ENCODE assay signal across 21 cellular contexts in genomic region chr5:39186289-39186688, GRCh38. TPM values are rescaled to one million over a fixed set of nuclear protein-coding genes. Genes with fewer than 3 reads are reported as not detected.
A peak's percentile ranks its signal among the peaks of the same experiment; 100 is the strongest.
DNase-seq lines count a peak whose midpoint lies in the region; ATAC-seq and TF ChIP-seq lines count a peak whose summit lies in the region.
"Had no signal": no experiment of that assay in that cellular context is flagged by ENCODE, and none has a peak within 500 bp of the region (broad histone marks: within the 10 kb centered on the region; RNA-seq: fewer than 3 reads in every experiment).

No MANE protein-coding gene starts in this region.

- peak overlapping the region; percentile 96 for H3K27ac Mint-ChIP-seq in CD4-positive, alpha-beta T cell
- peak overlapping the region; percentile 87 to 98 (median 94) for H3K27ac Mint-ChIP-seq in CD8-positive, alpha-beta memory T cell
- peak overlapping the region; percentile 89 for H3K27ac Mint-ChIP-seq in activated CD8-positive, alpha-beta T cell treated with anti-CD3 and anti-CD28 coated beads, Interleukin-2, amount 10 ng/mL, durations not matched to agents 7 days and 5 days
- H3K27ac Mint-ChIP-seq in effector memory CD8-positive, alpha-beta T cell: peak overlapping the region; percentile 95 to 98
- H3K27ac Mint-ChIP-seq: H9 had no signal

- 100% methylated on average over 2 of the region's 2 CpGs for WGBS in mammary epithelial cell (ENCODE audit: low coverage, missing lambda C conversion rate)

- H3K9ac ChIP-seq in mammary epithelial cell (ENCODE audit: insufficient read depth, low read length): no peak overlapping the region

- intact Hi-C loops in CD4-positive, alpha-beta T cell (cut with DNase I, micrococcal nuclease): loop anchor here in 1 of 2 experiments (2.0 kb wide), 1 partner anchor 17 kb away; no protein-coding TSS in a partner anchor
- intact Hi-C loops in mammary epithelial cell (cut with micrococcal nuclease): no loop called here

- dilution Hi-C loops in mammary epithelial cell (cut with HindIII; ENCODE audit: low sequenced_read_pairs): no loop called here

- POLR2A ChIA-PET in CD4-positive, alpha-beta T cell (lab: Charles Lee): interaction anchor here (0.7 to 13.9 kb wide), 17 partner anchors 9 to 193 kb away, joined by 3 to 408 read pairs (median 8); partner anchors contain the start of gene FYB1
- POLR2A ChIA-PET in CD8-positive, alpha-beta memory T cell (lab: Charles Lee): interaction anchor here (0.8 to 10.3 kb wide), 10 partner anchors 7 to 31 kb away, joined by 3 to 135 read pairs (median 5); no protein-coding TSS in a partner anchor
- POLR2A ChIA-PET in activated CD8-positive, alpha-beta T cell treated with anti-CD3 and anti-CD28 coated beads, Interleukin-2, amount 10 ng/mL, durations not matched to agents 7 days and 5 days (lab: Charles Lee): interaction anchor here (0.5 to 10.4 kb wide), 4 partner anchors 9 to 39 kb away, joined by 3 to 101 read pairs (median 44); no protein-coding TSS in a partner anchor

- no peaks in the 10 kb centered on the region for H3K9me3 Mint-ChIP-seq in CD4-positive, alpha-beta T cell
- H3K9me3 Mint-ChIP-seq in CD8-positive, alpha-beta memory T cell: no peaks in the 10 kb centered on the region
- no peaks in the 10 kb centered on the region for H3K9me3 Mint-ChIP-seq in activated CD8-positive, alpha-beta T cell treated with anti-CD3 and anti-CD28 coated beads, Interleukin-2, amount 10 ng/mL, durations not matched to agents 7 days and 5 days (ENCODE audit: insufficient read depth)
- no peaks in the 10 kb centered on the region for H3K9me3 Mint-ChIP-seq in effector memory CD8-positive, alpha-beta T cell
- H3K9me3 Mint-ChIP-seq: H9 had no signal

- H3K4me2 ChIP-seq in mammary epithelial cell (ENCODE audit: insufficient read depth, low read depth, low read length): no peak overlapping the region

- no peaks in the 10 kb centered on the region for H4K20me1 ChIP-seq in mammary epithelial cell (ENCODE audit: insufficient read depth, low read length)

- no peak overlapping the region for H2AFZ ChIP-seq in mammary epithelial cell (ENCODE audit: low read depth, low read length)

- peak; percentile 35 for ATAC-seq in CD4-positive, alpha-beta T cell (ENCODE audit: poor library complexity)
- ATAC-seq in activated CD8-positive, alpha-beta T cell treated with anti-CD3 and anti-CD28 coated beads, Interleukin-2, amount 10 ng/mL, durations not matched to agents 7 days and 5 days: peak; percentile 30
- ATAC-seq in effector memory CD8-positive, alpha-beta T cell (replicated peaks): no peak
- ATAC-seq: left ventricle myocardium superior had no signal

- no peaks in the 10 kb centered on the region for H3K79me2 ChIP-seq in mammary epithelial cell (ENCODE audit: insufficient read depth, low read length)

- H3K36me3 Mint-ChIP-seq in CD4-positive, alpha-beta T cell (ENCODE audit: low read depth): peaks cover 66% of the 10 kb centered on the region
- H3K36me3 Mint-ChIP-seq in CD8-positive, alpha-beta memory T cell: peaks cover 0 to 32% (median 16%) of the 10 kb centered on the region in 3 donors
- H3K36me3 Mint-ChIP-seq in activated CD8-positive, alpha-beta T cell treated with anti-CD3 and anti-CD28 coated beads, Interleukin-2, amount 10 ng/mL, durations not matched to agents 7 days and 5 days (ENCODE audit: low read depth): peaks cover 44% of the 10 kb centered on the region
- peaks cover 28% of the 10 kb centered on the region for H3K36me3 Mint-ChIP-seq in effector memory CD8-positive, alpha-beta T cell (ENCODE audit: insufficient read depth)

- BruUV-seq in mammary epithelial cell (replicated peaks; lab: Mats Ljungman, UMichigan): no TSS peak

- H3K9me3 ChIP-seq in CD4-positive, alpha-beta T cell (ENCODE audit: control insufficient read depth, low read length): no peaks in the 10 kb centered on the region
- no peaks in the 10 kb centered on the region for H3K9me3 ChIP-seq in CD8-positive, alpha-beta memory T cell (ENCODE audit: low read length)
- no peaks in the 10 kb centered on the region for H3K9me3 ChIP-seq in mammary epithelial cell (replicated peaks; ENCODE audit: insufficient read depth, low read length)

- CTCF ChIA-PET in CD4-positive, alpha-beta T cell (lab: Charles Lee): interaction anchor here (1.4 to 2.9 kb wide), 5 partner anchors 10 to 31 kb away, joined by 4 to 27 read pairs (median 9); no protein-coding TSS in a partner anchor
- CTCF ChIA-PET in CD8-positive, alpha-beta memory T cell (lab: Charles Lee): interaction anchor here (1.2 to 19.0 kb wide), 8 partner anchors 10 to 184 kb away, joined by 3 to 263 read pairs (median 10); no protein-coding TSS in a partner anchor
- CTCF ChIA-PET in activated CD8-positive, alpha-beta T cell treated with anti-CD3 and anti-CD28 coated beads, Interleukin-2, amount 10 ng/mL, durations not matched to agents 7 days and 5 days (lab: Charles Lee): interaction anchor here (1.6 to 12.1 kb wide), 8 partner anchors 7 to 36 kb away, joined by 5 to 178 read pairs (median 12); partner anchors contain the start of gene FYB1
- CTCF ChIA-PET in mammary epithelial cell (lab: Charles Lee; ENCODE audit: low non-redundant PET): no interaction called here

- no peak for TF ChIP-seq CTCF in CD4-positive, alpha-beta T cell (IDR thresholded peaks at IDR 0.05)
- TF ChIP-seq CTCF in mammary epithelial cell (conservative IDR thresholded peaks at IDR 0.05 in 1 of 2, IDR thresholded peaks at IDR 0.05 in 1 of 2; ENCODE audit: extremely low read depth in 1 of 2, insufficient read depth in 1 of 2, low read depth in 1 of 2, low read length in 2 of 2): no peak

- no peaks in the 10 kb centered on the region for H3K27me3 ChIP-seq in CD4-positive, alpha-beta T cell (ENCODE audit: control insufficient read depth, insufficient read depth, low read length)
- H3K27me3 ChIP-seq in CD8-positive, alpha-beta memory T cell (ENCODE audit: insufficient read depth, low read length, poor library complexity, severe bottlenecking): no peaks in the 10 kb centered on the region
- no peaks in the 10 kb centered on the region for H3K27me3 ChIP-seq in mammary epithelial cell (ENCODE audit: insufficient read depth, low read length)
- H3K27me3 ChIP-seq: cardiac muscle cell had no signal

- peak overlapping the region; percentile 51 for H3K4me3 ChIP-seq in CD8-positive, alpha-beta memory T cell (ENCODE audit: low read length)
- no peak overlapping the region for H3K4me3 ChIP-seq in mammary epithelial cell (replicated peaks in 1 of 3; ENCODE audit: insufficient read depth in 1 of 3, low read depth in 2 of 3, low read length in 3 of 3)
- H3K4me3 ChIP-seq: cardiac muscle cell had no signal

- H3K4me3 Mint-ChIP-seq in CD4-positive, alpha-beta T cell: peak overlapping the region; percentile 86
- H3K4me3 Mint-ChIP-seq in CD8-positive, alpha-beta memory T cell: peak overlapping the region; percentile 68 to 89 (median 81)
- H3K4me3 Mint-ChIP-seq in activated CD8-positive, alpha-beta T cell treated with anti-CD3 and anti-CD28 coated beads, Interleukin-2, amount 10 ng/mL, durations not matched to agents 7 days and 5 days: peak overlapping the region; percentile 71
- peak overlapping the region; percentile 83 to 84 for H3K4me3 Mint-ChIP-seq in effector memory CD8-positive, alpha-beta T cell
- H3K4me3 Mint-ChIP-seq: H9 had no signal

- H3K27ac ChIP-seq in CD4-positive, alpha-beta T cell (ENCODE audit: low read depth, low read length): peak overlapping the region; percentile 79
- H3K27ac ChIP-seq in CD8-positive, alpha-beta memory T cell (ENCODE audit: low read depth, low read length): peak overlapping the region; percentile 27
- no peak overlapping the region for H3K27ac ChIP-seq in mammary epithelial cell (ENCODE audit: insufficient read depth, low read depth, low read length)
- H3K27ac ChIP-seq: cardiac muscle cell, epithelial cell of prostate had no signal

- peaks cover 4% of the 10 kb centered on the region for H3K36me3 ChIP-seq in CD8-positive, alpha-beta memory T cell (ENCODE audit: insufficient read depth, low read length)
- H3K36me3 ChIP-seq in mammary epithelial cell (ENCODE audit: insufficient read depth, low read length): no peaks in the 10 kb centered on the region
- H3K36me3 ChIP-seq: cardiac muscle cell had no signal

- peaks cover 94% of the 10 kb centered on the region for H3K4me1 ChIP-seq in CD8-positive, alpha-beta memory T cell (ENCODE audit: insufficient read depth, low read length)
- H3K4me1 ChIP-seq in mammary epithelial cell (ENCODE audit: insufficient read depth, low read length): peaks cover 5% of the 10 kb centered on the region

- in situ Hi-C loops in mammary epithelial cell (cut with MboI; ENCODE audit: low sequenced_read_pairs in 2 of 2): no loop called here

- H3K4me1 Mint-ChIP-seq in CD4-positive, alpha-beta T cell (ENCODE audit: low read depth): peaks cover 95% of the 10 kb centered on the region
- peaks cover 86 to 98% (median 96%) of the 10 kb centered on the region in 3 donors for H3K4me1 Mint-ChIP-seq in CD8-positive, alpha-beta memory T cell
- peaks cover 89% of the 10 kb centered on the region for H3K4me1 Mint-ChIP-seq in activated CD8-positive, alpha-beta T cell treated with anti-CD3 and anti-CD28 coated beads, Interleukin-2, amount 10 ng/mL, durations not matched to agents 7 days and 5 days (ENCODE audit: low read depth)
- peaks cover 65 to 81% of the 10 kb centered on the region in 2 donors for H3K4me1 Mint-ChIP-seq in effector memory CD8-positive, alpha-beta T cell (ENCODE audit: low read depth in 2 of 2)
- H3K4me1 Mint-ChIP-seq: H9 had no signal

- no peaks in the 10 kb centered on the region for H3K27me3 Mint-ChIP-seq in CD4-positive, alpha-beta T cell
- no peaks in the 10 kb centered on the region for H3K27me3 Mint-ChIP-seq in CD8-positive, alpha-beta memory T cell
- H3K27me3 Mint-ChIP-seq in activated CD8-positive, alpha-beta T cell treated with anti-CD3 and anti-CD28 coated beads, Interleukin-2, amount 10 ng/mL, durations not matched to agents 7 days and 5 days (ENCODE audit: low read depth): no peaks in the 10 kb centered on the region
- no peaks in the 10 kb centered on the region for H3K27me3 Mint-ChIP-seq in effector memory CD8-positive, alpha-beta T cell

- no peak for DNase-seq in CD4-positive, alpha-beta T cell
- peak in 1 of 5 donors; percentile 56 for DNase-seq in CD8-positive, alpha-beta memory T cell
- no peak for DNase-seq in activated CD8-positive, alpha-beta T cell treated with anti-CD3 and anti-CD28 coated beads, Interleukin-2, amount 10 ng/mL, durations not matched to agents 7 days and 5 days
- DNase-seq in effector memory CD8-positive, alpha-beta T cell: no peak
- DNase-seq in NCI-H2029 (lab: John Stamatoyannopoulos, UW): no peak
- DNase-seq in NCI-H1092 treated with DMSO at 0.1 percent for 48 hours (lab: John Stamatoyannopoulos, UW): no peak
- DNase-seq in GM19240 (ENCODE audit: insufficient read length, low spot score): no peak
- DNase-seq in mammary epithelial cell: no peak
- DNase-seq: activated CD4-positive, CD25-positive, alpha-beta regulatory T cell treated with anti-CD3 and anti-CD28 coated beads, Interleukin-2, amount 50 U/mL, for 72 hours; amygdala; H9; Karpas-422; left ventricle myocardium superior; NCI-H2171 treated with DMSO at 0.1 percent for 48 hours; NCI-H69; stimulated activated CD4-positive, alpha-beta T cell treated with anti-CD3 and anti-CD28 coated beads, Interleukin-4, amount 100 ng/mL, for 24 hours; substantia nigra had no signal

RNA-seq across cellular contexts. Expression of gene FYB1, which starts 33.1 kb away (rescaled TPM):
- total RNA-seq in CD4-positive, alpha-beta T cell: 100 to 1,000 TPM; 478 to 497 TPM
- 10 to 100 TPM; 75.9 to 84.2 TPM for total RNA-seq in CD8-positive, alpha-beta memory T cell
- polyA plus RNA-seq in CD8-positive, alpha-beta memory T cell: 282 TPM
- 100 to 1,000 TPM; 198 to 215 TPM for total RNA-seq in activated CD8-positive, alpha-beta T cell treated with anti-CD3 and anti-CD28 coated beads, Interleukin-2, amount 10 ng/mL, durations not matched to agents 7 days and 5 days
- total RNA-seq in mammary epithelial cell: 1 to 10 TPM; 2.0 to 6.6 TPM
- 1.2 TPM for polyA plus RNA-seq in mammary epithelial cell
- polyA minus RNA-seq in mammary epithelial cell: 0.16 TPM
- total RNA-seq: cardiac muscle cell, dermis microvascular lymphatic vessel endothelial cell, fibroblast of villous mesenchyme, H9 had no signal
- polyA plus RNA-seq: cardiac muscle cell had no signal

Comparison
In these comparisons a context has a peak if more than half of its experiments do, and no peak if none do; other contexts are left out.
1. RNA of gene FYB1, which starts 33.1 kb away (total RNA-seq): 478 to 497 TPM in CD4-positive, alpha-beta T cell, 198 to 215 TPM in activated CD8-positive, alpha-beta T cell treated with anti-CD3 and anti-CD28 coated beads, Interleukin-2, amount 10 ng/mL, durations not matched to agents 7 days and 5 days and 75.9 to 84.2 TPM in CD8-positive, alpha-beta memory T cell; 2.0 to 6.6 TPM in mammary epithelial cell; every median in the first group is over 10 times any median in the second.
2. Peak in every context shown above with its lines, with median percentiles within 50 percentile points of each other: H3K27ac Mint-ChIP-seq and H3K4me3 Mint-ChIP-seq.